12 cellular contexts compared by ENCODE assay signal in genomic region chr5:150446583-150446982, GRCh38. TPM values are rescaled to one million over a fixed set of nuclear protein-coding genes. Genes with fewer than 3 reads are reported as not detected.
A peak's percentile ranks its signal among the peaks of the same experiment; 100 is the strongest.
DNase-seq lines count a peak whose midpoint lies in the region; ATAC-seq and TF ChIP-seq lines count a peak whose summit lies in the region.
"Had no signal": no experiment of that assay in that cellular context is flagged by ENCODE, and none has a peak within 500 bp of the region (broad histone marks: within the 10 kb centered on the region; RNA-seq: fewer than 3 reads in every experiment).

No MANE protein-coding gene starts in this region.

- H3K56ac ChIP-seq in IMR-90 (ENCODE audit: extremely low read depth, insufficient read depth, low read length), result no peak overlapping the region

- H2BK15ac ChIP-seq in IMR-90 (ENCODE audit: low read depth, low read length), result no peak overlapping the region

- no peak for TF ChIP-seq RAD21 in IMR-90 (IDR thresholded peaks at IDR 0.05; ENCODE audit: low read length)

- H2AFZ ChIP-seq in IMR-90 (replicated peaks; ENCODE audit: low read length, poor library complexity), result no peak overlapping the region

- peaks cover 76% of the 10 kb centered on the region for H4K20me1 ChIP-seq in IMR-90 (ENCODE audit: insufficient read depth, low read length)

- peaks cover 4% of the 10 kb centered on the region for H3K4me1 ChIP-seq in IMR-90 (ENCODE audit: control insufficient read depth, insufficient read depth, low read length)
- H3K4me1 ChIP-seq in adipocyte (ENCODE audit: control insufficient read depth, insufficient read depth, low read length), result peaks cover 40% of the 10 kb centered on the region

- peaks cover 52% of the 10 kb centered on the region for H3K36me3 Mint-ChIP-seq in activated CD8-positive, alpha-beta memory T cell treated with anti-CD3 and anti-CD28 coated beads, Interleukin-2, amount 10 ng/mL, durations not matched to agents 7 days and 5 days
- peaks cover 54% of the 10 kb centered on the region for H3K36me3 Mint-ChIP-seq in nephron (ENCODE audit: low read depth)

- DNase-seq in activated CD8-positive, alpha-beta memory T cell treated with anti-CD3 and anti-CD28 coated beads, Interleukin-2, amount 10 ng/mL, durations not matched to agents 7 days and 5 days, result no peak
- DNase-seq in activated CD8-positive, alpha-beta memory T cell treated with anti-CD3 and anti-CD28 coated beads for 24 hours, result no peak
- DNase-seq in IMR-90, result no peak
- no peak for DNase-seq in adipocyte (ENCODE audit: low read depth)
- DNase-seq in dedifferentiated amniotic fluid mesenchymal stem cell (ENCODE audit: extremely low spot score), result no peak
- DNase-seq in LoVo (ENCODE audit: low spot score), result no peak
- DNase-seq in NCI-H1092 (lab: John Stamatoyannopoulos, UW), result no peak
- DNase-seq: EL, NCI-H446, RPMI8226 had no signal

- peaks cover 35 to 66% of the 10 kb centered on the region in 2 experiments for H3K79me1 ChIP-seq in IMR-90 (ENCODE audit: low read depth in 1 of 2, low read length in 2 of 2)

- H3K4ac ChIP-seq in IMR-90 (ENCODE audit: low read depth, low read length), result no peak overlapping the region

- no peaks in the 10 kb centered on the region for H3K27me3 Mint-ChIP-seq in activated CD8-positive, alpha-beta memory T cell treated with anti-CD3 and anti-CD28 coated beads, Interleukin-2, amount 10 ng/mL, durations not matched to agents 7 days and 5 days
- H3K27me3 Mint-ChIP-seq in nephron (ENCODE audit: low read depth), result no peaks in the 10 kb centered on the region

- no peak for TF ChIP-seq POLR2A in IMR-90 (IDR thresholded peaks at IDR 0.05; ENCODE audit: low read depth, low read length)

- H2BK20ac ChIP-seq in IMR-90 (ENCODE audit: low read depth, low read length), result no peak overlapping the region

- peak overlapping the region; percentile 18 for H3K27ac Mint-ChIP-seq in activated CD8-positive, alpha-beta memory T cell treated with anti-CD3 and anti-CD28 coated beads, Interleukin-2, amount 10 ng/mL, durations not matched to agents 7 days and 5 days
- H3K27ac Mint-ChIP-seq in nephron, result peak overlapping the region in 1 of 3 experiments; percentile 27

- no peak overlapping the region for H3K14ac ChIP-seq in IMR-90 (replicated peaks; ENCODE audit: low read depth, low read length)

- POLR2A ChIA-PET in IMR-90 (lab: Charles Lee; ENCODE audit: unreplicated experiment), result interaction anchor here (0.6 kb wide), 2 partner anchors 101 to 127 kb away, joined by 4 read pairs; no protein-coding TSS in a partner anchor

- H2AK5ac ChIP-seq in IMR-90 (ENCODE audit: low read depth, low read length), result no peak overlapping the region

- no peak for TF ChIP-seq CTCF in IMR-90 (conservative IDR thresholded peaks at IDR 0.05; ENCODE audit: low read depth, low read length)
- no peak for TF ChIP-seq CTCF in nephron (IDR thresholded peaks at IDR 0.05; ENCODE audit: unreplicated experiment in 3 of 3)

- intact Hi-C loops in IMR-90 (cut with micrococcal nuclease), result no loop called here

- H4K8ac ChIP-seq in IMR-90 (ENCODE audit: low read depth in 2 of 2, low read length in 2 of 2), result no peak overlapping the region

- in situ Hi-C loops in IMR-90 (cut with MboI; ENCODE audit: low sequenced_read_pairs), result loop anchor here (25.0 kb wide), 2 partner anchors 609 to 809 kb away; no protein-coding TSS in a partner anchor

- no peaks in the 10 kb centered on the region for H3K9me3 Mint-ChIP-seq in activated CD8-positive, alpha-beta memory T cell treated with anti-CD3 and anti-CD28 coated beads, Interleukin-2, amount 10 ng/mL, durations not matched to agents 7 days and 5 days (ENCODE audit: low read depth)
- no peaks in the 10 kb centered on the region for H3K9me3 Mint-ChIP-seq in nephron

- CTCF ChIA-PET in activated CD8-positive, alpha-beta memory T cell treated with anti-CD3 and anti-CD28 coated beads, Interleukin-2, amount 10 ng/mL, durations not matched to agents 7 days and 5 days (lab: Charles Lee), result interaction anchor here (0.9 to 1.9 kb wide), 2 partner anchors 11 kb away, joined by 3 to 7 read pairs; no protein-coding TSS in a partner anchor
- CTCF ChIA-PET in IMR-90 (lab: Yijun Ruan, JAX), result no interaction called here

- H2BK120ac ChIP-seq in IMR-90 (ENCODE audit: low read depth, low read length), result no peak overlapping the region

- H3K9ac ChIP-seq in IMR-90 (ENCODE audit: low read depth, low read length), result no peak overlapping the region
- peak overlapping the region; percentile 100 for H3K9ac ChIP-seq in adipocyte (ENCODE audit: low read length)

- no peak overlapping the region for H4K5ac ChIP-seq in IMR-90 (ENCODE audit: low read depth, low read length)

- no TSS peak for BruUV-seq in IMR-90 (replicated peaks; lab: Mats Ljungman, UMichigan)

- no peak overlapping the region for H3K4me2 ChIP-seq in IMR-90 (ENCODE audit: low read depth, low read length)

- no peak overlapping the region for H3K27ac ChIP-seq in IMR-90 (ENCODE audit: insufficient read depth, low read length)
- H3K27ac ChIP-seq: esophagus muscularis mucosa had no signal

- H3K18ac ChIP-seq in IMR-90 (ENCODE audit: low read depth, low read length), result no peak overlapping the region

- ATAC-seq in activated CD8-positive, alpha-beta memory T cell treated with anti-CD3 and anti-CD28 coated beads, Interleukin-2, amount 10 ng/mL, durations not matched to agents 7 days and 5 days, result no peak
- ATAC-seq in IMR-90 (ENCODE audit: low read depth), result no peak

- dilution Hi-C loops in IMR-90 (cut with HindIII; ENCODE audit: low sequenced_read_pairs, unreplicated experiment), result no loop called here

- peaks cover 9% of the 10 kb centered on the region for H3K9me1 ChIP-seq in IMR-90 (ENCODE audit: insufficient read depth, low read length)

- H3K4me3 Mint-ChIP-seq in activated CD8-positive, alpha-beta memory T cell treated with anti-CD3 and anti-CD28 coated beads, Interleukin-2, amount 10 ng/mL, durations not matched to agents 7 days and 5 days, result no peak overlapping the region
- H3K4me3 Mint-ChIP-seq in nephron, result peak overlapping the region in 2 of 3 experiments; percentile 67 to 93

- no peak overlapping the region for H3K4me3 ChIP-seq in IMR-90 (ENCODE audit: insufficient read depth, low read depth, low read length)
- H3K4me3 ChIP-seq in adipocyte (ENCODE audit: low read length), result no peak overlapping the region
- H3K4me3 ChIP-seq: esophagus muscularis mucosa had no signal

- no CpG with 5 or more reads among the region's 6 CpGs for WGBS in IMR-90 (ENCODE audit: extremely low coverage in 2 of 2, insufficient read length in 1 of 2), 2 experiments

- H3K23ac ChIP-seq in IMR-90 (ENCODE audit: low read depth, low read length), result peak overlapping the region; percentile 71; the same call in 1 of the 2 replicates

- no peaks in the 10 kb centered on the region for H3K27me3 ChIP-seq in IMR-90 (ENCODE audit: control insufficient read depth, insufficient read depth, low read length)
- H3K27me3 ChIP-seq in adipocyte (replicated peaks; ENCODE audit: control insufficient read depth, insufficient read depth, low read length), result no peaks in the 10 kb centered on the region
- H3K27me3 ChIP-seq: esophagus muscularis mucosa had no signal

- no peak overlapping the region for H4K91ac ChIP-seq in IMR-90 (ENCODE audit: insufficient read depth, low read depth, low read length)

- no peak overlapping the region for H2AK9ac ChIP-seq in IMR-90 (replicated peaks; ENCODE audit: low read depth, low read length, poor library complexity)

- peaks cover 34% of the 10 kb centered on the region for H3K4me1 Mint-ChIP-seq in activated CD8-positive, alpha-beta memory T cell treated with anti-CD3 and anti-CD28 coated beads, Interleukin-2, amount 10 ng/mL, durations not matched to agents 7 days and 5 days
- peaks cover 26% of the 10 kb centered on the region for H3K4me1 Mint-ChIP-seq in nephron

- no peak overlapping the region for H2BK5ac ChIP-seq in IMR-90 (ENCODE audit: low read depth, low read length, poor library complexity, severe bottlenecking)

- peaks cover 53% of the 10 kb centered on the region for H3K36me3 ChIP-seq in IMR-90 (ENCODE audit: control insufficient read depth, insufficient read depth, low read length)
- peaks cover 51% of the 10 kb centered on the region for H3K36me3 ChIP-seq in adipocyte (ENCODE audit: control insufficient read depth, insufficient read depth, low read length, severe bottlenecking)

- H3K9me3 ChIP-seq in IMR-90 (ENCODE audit: control insufficient read depth, insufficient read depth, low read length) (no peaks in the 10 kb centered on the region), adipocyte (ENCODE audit: control insufficient read depth, low read length) (no peaks in the 10 kb centered on the region)

TF ChIP-seq in IMR-90, 13 proteins besides CTCF, POLR2A, EP300 and RAD21:
- TF ChIP-seq SMC3 (IDR thresholded peaks at IDR 0.05; ENCODE audit: low read depth, low read length) (no peak), RCOR1 (IDR thresholded peaks at IDR 0.05; ENCODE audit: insufficient replicate concordance, low read length) (no peak)
TF ChIP-seq in IMR-90: peak in this region for 0.

RNA-seq across cellular contexts. Expression of gene RPS14, which starts 3.0 kb away (rescaled TPM):
- 1,000 to 10,000 TPM; 1,980 to 2,218 TPM for total RNA-seq in activated CD8-positive, alpha-beta memory T cell treated with anti-CD3 and anti-CD28 coated beads, Interleukin-2, amount 10 ng/mL, durations not matched to agents 7 days and 5 days
- total RNA-seq in IMR-90 (2012; rRNA removed), result 7,310 and 7,583 TPM in 2 replicates
- polyA plus RNA-seq in IMR-90 (2012; rRNA removed), result 6,296 and 6,747 TPM in 2 replicates
- 5,609 and 17,745 TPM in 2 replicates for polyA plus RNA-seq in IMR-90 (2012; cell fraction: cytosol; rRNA removed)
- polyA plus RNA-seq in IMR-90 (2012; cell fraction: nucleus; rRNA removed; ENCODE audit: low replicate concordance), result 873 and 3,349 TPM in 2 replicates

RNA-seq across cellular contexts. Expression of gene CD74, which starts 33.9 kb away (rescaled TPM):
- 1,000 to 10,000 TPM; 1,513 to 1,561 TPM for total RNA-seq in activated CD8-positive, alpha-beta memory T cell treated with anti-CD3 and anti-CD28 coated beads, Interleukin-2, amount 10 ng/mL, durations not matched to agents 7 days and 5 days
- total RNA-seq in IMR-90 (2012; rRNA removed), result 0.18 and 0.28 TPM in 2 replicates
- polyA plus RNA-seq in IMR-90 (2012; rRNA removed), result 1.1 and 1.5 TPM in 2 replicates
- 1.4 and 3.4 TPM in 2 replicates for polyA plus RNA-seq in IMR-90 (2012; cell fraction: cytosol; rRNA removed)
- 0.60 and 0.64 TPM in 2 replicates for polyA plus RNA-seq in IMR-90 (2012; cell fraction: nucleus; rRNA removed; ENCODE audit: low replicate concordance)

Comparison
In these comparisons a context has a peak if more than half of its experiments do, and no peak if none do; other contexts are left out.
1. RNA of gene CD74, which starts 33.9 kb away (total RNA-seq): 1,513 to 1,561 TPM in activated CD8-positive, alpha-beta memory T cell treated with anti-CD3 and anti-CD28 coated beads, Interleukin-2, amount 10 ng/mL, durations not matched to agents 7 days and 5 days; 0.18 to 0.28 TPM in IMR-90; every median in the first group is over 1,000 times any median in the second.